Comparison of ENCODE assay signal across 1 cellular context in genomic region chr10:98006266-98006665, GRCh38.
TF ChIP-seq lines count a peak whose summit lies in the region.

No MANE protein-coding gene starts in this region.

TF ChIP-seq in K562, 482 proteins besides CTCF, POLR2A, EP300 and RAD21 (continued from another document):
- peak; percentile 55; the same call in 1 of the 2 replicates for TF ChIP-seq TFAP4 (CRISPR knock-in tag; IDR thresholded peaks at IDR 0.05; ENCODE audit: borderline replicate concordance)
- no peak for TF ChIP-seq ILK (tag; IDR thresholded peaks at IDR 0.05; ENCODE audit: borderline replicate concordance, low read depth)
- peak; percentile 68; the same call in 1 of the 2 replicates for TF ChIP-seq CTBP1 (IDR thresholded peaks at IDR 0.05; ENCODE audit: borderline replicate concordance)
- no peak for TF ChIP-seq PHF8 (IDR thresholded peaks at IDR 0.05; ENCODE audit: borderline replicate concordance, low read length)
- TF ChIP-seq MTA1 (IDR thresholded peaks at IDR 0.05; ENCODE audit: borderline replicate concordance): no peak
- TF ChIP-seq SMARCE1 (IDR thresholded peaks at IDR 0.05): no peak
- TF ChIP-seq SMARCA4 (IDR thresholded peaks at IDR 0.05): 0 out of 2 replicates have a peak, but pooled peaks have one; percentile 41
- 0 out of 2 replicates have a peak, but pooled peaks have one; percentile 23 for TF ChIP-seq FOXM1 (IDR thresholded peaks at IDR 0.05; ENCODE audit: low read depth)
- TF ChIP-seq FOXM1 (CRISPR knock-in tag; IDR thresholded peaks at IDR 0.05; ENCODE audit: low read depth): no peak
- peak; percentile 51; the same call in 1 of the 2 replicates for TF ChIP-seq DPF2 (IDR thresholded peaks at IDR 0.05)
- TF ChIP-seq KAT2B (IDR thresholded peaks at IDR 0.05; ENCODE audit: low read depth, low read length): no peak
- no peak for TF ChIP-seq EZH2 (IDR thresholded peaks at IDR 0.05; ENCODE audit: borderline replicate concordance, low read depth, low read length)
- peak; percentile 62; the same call in 1 of the 2 replicates for TF ChIP-seq PML (IDR thresholded peaks at IDR 0.05; ENCODE audit: low read length)
- peak; percentile 48; the same call in 1 of the 2 replicates for TF ChIP-seq STAT5A (IDR thresholded peaks at IDR 0.05; ENCODE audit: borderline replicate concordance, low read length)
- no peak for TF ChIP-seq RHOXF2B (CRISPR knock-in tag; conservative IDR thresholded peaks at IDR 0.05)
- TF ChIP-seq NR0B1 (IDR thresholded peaks at IDR 0.05; ENCODE audit: partially characterized antibody): no peak
- 0 out of 4 replicates have a peak, but pooled peaks of 1 of the 2 experiments have one; percentile 37 for TF ChIP-seq KDM1A (IDR thresholded peaks at IDR 0.05)
- TF ChIP-seq ZNF23 (CRISPR knock-in tag; IDR thresholded peaks at IDR 0.05): no peak
- peak; percentile 83 for TF ChIP-seq SMAD4 (CRISPR knock-in tag; conservative IDR thresholded peaks at IDR 0.05)
- no peak for TF ChIP-seq GATAD2B (IDR thresholded peaks at IDR 0.05; ENCODE audit: borderline replicate concordance)
- no peak for TF ChIP-seq TAF7 (tag; IDR thresholded peaks at IDR 0.05)
- TF ChIP-seq SRSF1 (IDR thresholded peaks at IDR 0.05; ENCODE audit: low read depth, low read length): no peak
- TF ChIP-seq ZNF589 (CRISPR knock-in tag; IDR thresholded peaks at IDR 0.05; ENCODE audit: low read depth): 0 out of 2 replicates have a peak, but pooled peaks have one; percentile 41
- TF ChIP-seq RCOR1 (IDR thresholded peaks at IDR 0.05; ENCODE audit: borderline replicate concordance in 1 of 2, low read depth in 2 of 2, low read length in 2 of 2): peak in 1 of 2 experiments; percentile 85; a peak in 2 of 4 replicates
- TF ChIP-seq SIN3B (IDR thresholded peaks at IDR 0.05; ENCODE audit: low read depth): no peak
- TF ChIP-seq TCF3 (CRISPR knock-in tag; IDR thresholded peaks at IDR 0.05): peak; percentile 80
- 0 out of 2 replicates have a peak, but pooled peaks have one; percentile 38 for TF ChIP-seq RNF2 (IDR thresholded peaks at IDR 0.05)
- peak; percentile 62 for TF ChIP-seq NCOR1 (IDR thresholded peaks at IDR 0.05)
- peak; percentile 80 for TF ChIP-seq TAL1 (IDR thresholded peaks at IDR 0.05)
- TF ChIP-seq POLR2AphosphoS2 (IDR thresholded peaks at IDR 0.05; ENCODE audit: low read length): no peak
- peak; percentile 89 for TF ChIP-seq TEAD4 (IDR thresholded peaks at IDR 0.05; ENCODE audit: low read length)
- no peak for TF ChIP-seq TEAD4 (CRISPR knock-in tag; IDR thresholded peaks at IDR 0.05; ENCODE audit: borderline replicate concordance)
- TF ChIP-seq ZNF551 (CRISPR knock-in tag; IDR thresholded peaks at IDR 0.05): no peak
- peak; percentile 67 for TF ChIP-seq CXXC5 (CRISPR knock-in tag; IDR thresholded peaks at IDR 0.05)
- no peak for TF ChIP-seq OTX1 (CRISPR knock-in tag; IDR thresholded peaks at IDR 0.05)
- no peak for TF ChIP-seq PATZ1 (CRISPR knock-in tag; IDR thresholded peaks at IDR 0.05; ENCODE audit: borderline replicate concordance)
- peak; percentile 77 for TF ChIP-seq ARID1B (IDR thresholded peaks at IDR 0.05)
- no peak for TF ChIP-seq ZBTB2 (IDR thresholded peaks at IDR 0.05)
- no peak for TF ChIP-seq FOSL1 (tag; conservative IDR thresholded peaks at IDR 0.05)
- peak; percentile 64 for TF ChIP-seq SOX6 (IDR thresholded peaks at IDR 0.05)
- no peak for TF ChIP-seq BMI1 (IDR thresholded peaks at IDR 0.05; ENCODE audit: low read length)
- peak; percentile 88 for TF ChIP-seq CBFA2T3 (IDR thresholded peaks at IDR 0.05)
- TF ChIP-seq CBFA2T2 (conservative IDR thresholded peaks at IDR 0.05): peak; percentile 81
- TF ChIP-seq RBM17 (IDR thresholded peaks at IDR 0.05; ENCODE audit: borderline replicate concordance, low read depth, low read length): no peak
- no peak for TF ChIP-seq RREB1 (CRISPR knock-in tag; IDR thresholded peaks at IDR 0.05)
- TF ChIP-seq MEIS2 (IDR thresholded peaks at IDR 0.05; ENCODE audit: partially characterized antibody): no peak
- TF ChIP-seq ZNF217 (CRISPR knock-in tag; IDR thresholded peaks at IDR 0.05): no peak
- TF ChIP-seq SIRT6 (IDR thresholded peaks at IDR 0.05; ENCODE audit: low read depth, low read length): no peak
- TF ChIP-seq VEZF1 (CRISPR knock-in tag; IDR thresholded peaks at IDR 0.05): peak; percentile 39; the same call in 1 of the 2 replicates
